In genomic region chr9:77011973-77012817, GRCh38 we compare ENCODE assay signal across 8 cellular contexts. TPM values are rescaled to one million over a fixed set of nuclear protein-coding genes. Genes with fewer than 3 reads are reported as not detected.
A peak's percentile ranks its signal among the peaks of the same experiment; 100 is the strongest.
DNase-seq lines count a peak whose midpoint lies in the region; ATAC-seq and TF ChIP-seq lines count a peak whose summit lies in the region.

No MANE protein-coding gene starts in this region.

- peak; percentile 81 for ATAC-seq in GM18498 (IDR thresholded peaks at IDR 0.05; ENCODE audit: unreplicated experiment)
- peak; percentile 78 for ATAC-seq in HG03097 (IDR thresholded peaks at IDR 0.05; ENCODE audit: low FRiP score, unreplicated experiment)
- peak; percentile 90 for ATAC-seq in SK-N-SH treated with all-trans-retinoic acid at 6 μM for 48 hours

- H3K27me3 ChIP-seq in ascending aorta, result peaks cover 66% of the 10 kb centered on the region

- DNase-seq in ascending aorta (ENCODE audit: low spot score in 2 of 2), result no peak
- DNase-seq in iPS-NIHi7 (ENCODE audit: extremely low spot score), result peak; percentile 88
- DNase-seq in stimulated activated CD4-positive, alpha-beta T cell treated with anti-CD3 and anti-CD28 coated beads, Interleukin-15, amount 100 ng/mL, for 1 hour (ENCODE audit: low read depth in 1 of 2, low spot score in 1 of 2), result peak; percentile 8 to 38
- DNase-seq in NOMO-1 treated with DMSO at 0.1 percent for 48 hours (lab: John Stamatoyannopoulos, UW; ENCODE audit: unreplicated experiment), result no peak
- DNase-seq in NCI-H345 (lab: John Stamatoyannopoulos, UW), result no peak

- no peaks in the 10 kb centered on the region for H3K9me3 ChIP-seq in ascending aorta

- no peak overlapping the region for H3K27ac ChIP-seq in ascending aorta

- H3K36me3 ChIP-seq in ascending aorta, result no peaks in the 10 kb centered on the region

- TF ChIP-seq CTCF in ascending aorta (IDR thresholded peaks at IDR 0.05), result peak; percentile 47 to 75 (median 66)

- H3K4me3 ChIP-seq in ascending aorta, result peak overlapping the region; percentile 20 to 24

- intact Hi-C loops in ascending aorta (cut with DNase I), result no loop called here

- peaks cover 7 to 11% of the 10 kb centered on the region in 2 donors for H3K4me1 ChIP-seq in ascending aorta

TF ChIP-seq in SK-N-SH treated with all-trans-retinoic acid at 6 μM for 48 hours, 23 proteins besides CTCF, POLR2A, EP300 and RAD21:
- TF ChIP-seq PATZ1 (CRISPR knock-in tag; IDR thresholded peaks at IDR 0.05; ENCODE audit: borderline replicate concordance) (no peak), ESRRG (CRISPR knock-in tag; IDR thresholded peaks at IDR 0.05) (no peak), POU6F1 (CRISPR knock-in tag; IDR thresholded peaks at IDR 0.05; ENCODE audit: borderline replicate concordance, low read depth) (no peak), ZC3H10 (CRISPR knock-in tag; IDR thresholded peaks at IDR 0.05) (no peak), ZFP30 (CRISPR knock-in tag; IDR thresholded peaks at IDR 0.05) (no peak)

RNA-seq across cellular contexts. Expression of gene FOXB2, which starts 7.3 kb away (rescaled TPM):
- total RNA-seq in ascending aorta, result not detected

Comparison
In these comparisons a context has a peak if more than half of its experiments do, and no peak if none do; other contexts are left out.
1. DNase-seq: peak in iPS-NIHi7 (single experiment) and stimulated activated CD4-positive, alpha-beta T cell treated with anti-CD3 and anti-CD28 coated beads, Interleukin-15, amount 100 ng/mL, for 1 hour (2 of 2); none in ascending aorta (0 of 2), NOMO-1 treated with DMSO at 0.1 percent for 48 hours (single experiment) and NCI-H345 (single experiment).
2. Peak in every context shown above with its lines, with median percentiles within 50 percentile points of each other: ATAC-seq.